ENCODE assay signal across 20 cellular contexts in the genomic region with DNA sequence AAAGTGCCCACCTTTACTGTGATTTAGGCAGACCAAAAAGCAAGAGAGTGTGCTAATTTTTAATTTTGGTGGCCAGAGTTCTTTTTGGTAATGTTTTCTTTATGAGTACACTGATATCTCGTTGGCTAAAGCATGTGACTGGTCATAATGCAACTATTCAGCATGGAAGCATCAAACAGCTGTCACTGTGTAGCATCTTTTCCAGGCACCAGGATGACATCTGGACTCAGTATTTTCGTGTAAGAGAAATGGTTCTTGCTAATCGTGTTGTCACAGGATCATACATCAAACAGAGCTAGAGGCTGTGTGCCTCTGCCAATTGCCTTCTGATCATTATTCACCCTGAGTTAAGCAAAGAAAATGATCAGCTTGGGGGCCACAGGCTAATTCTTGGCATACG.
A peak's percentile ranks its signal among the peaks of the same experiment; 100 is the strongest.
DNase-seq lines count a peak whose midpoint lies in the region; ATAC-seq, FAIRE-seq and TF ChIP-seq lines count a peak whose summit lies in the region.
"Had no signal": no experiment of that assay in that cellular context is flagged by ENCODE, and none has a peak within 500 bp of the region (broad histone marks: within the 10 kb centered on the region; RNA-seq: fewer than 3 reads in every experiment).

No MANE protein-coding gene starts in this region.

- H2AFZ ChIP-seq in ACC112 (ENCODE audit: low read length, unreplicated experiment) (no peak overlapping the region), OCI-LY3 (ENCODE audit: low read depth, low read length) (no peak overlapping the region)

- H3K9me3 ChIP-seq in OCI-LY3 (ENCODE audit: insufficient read depth, low read length), result no peaks in the 10 kb centered on the region
- H3K9me3 ChIP-seq: left ventricle myocardium inferior had no signal

- ATAC-seq in HG03196 (IDR thresholded peaks at IDR 0.05; ENCODE audit: unreplicated experiment), result no peak
- ATAC-seq: CD8-positive, alpha-beta T cell; foreskin keratinocyte; Panc1 had no signal

- H3K4me1 ChIP-seq in ACC112 (ENCODE audit: control insufficient read depth, insufficient read depth, low read length, unreplicated experiment) (peaks cover 42% of the 10 kb centered on the region), OCI-LY3 (ENCODE audit: low read length) (peaks cover 29% of the 10 kb centered on the region)

- H3K4me3 ChIP-seq in ACC112 (ENCODE audit: low read depth, low read length), result peak overlapping the region; percentile 34; the same call in 1 of the 2 replicates
- H3K4me3 ChIP-seq in OCI-LY3 (ENCODE audit: low read length), result no peak overlapping the region
- no peak overlapping the region for H3K4me3 ChIP-seq in fibroblast of pulmonary artery (replicated peaks; ENCODE audit: low read depth, low read length)
- H3K4me3 ChIP-seq: left ventricle myocardium inferior had no signal

- H3K79me2 ChIP-seq in ACC112 (ENCODE audit: control insufficient read depth, insufficient read depth, low read length, unreplicated experiment) (peaks cover 43% of the 10 kb centered on the region), OCI-LY3 (ENCODE audit: low read length) (peaks cover 90% of the 10 kb centered on the region)

- H3K36me3 ChIP-seq in ACC112 (ENCODE audit: insufficient read depth, low read length) (no peaks in the 10 kb centered on the region), OCI-LY3 (replicated peaks; ENCODE audit: low read depth, low read length) (peaks cover 8% of the 10 kb centered on the region)
- H3K36me3 ChIP-seq: left ventricle myocardium inferior had no signal

- peak overlapping the region; percentile 49 for H3K27ac ChIP-seq in ACC112 (ENCODE audit: low read depth, low read length)
- peak overlapping the region; percentile 29 for H3K27ac ChIP-seq in OCI-LY3 (ENCODE audit: low read length)
- H3K27ac ChIP-seq: foreskin keratinocyte, left ventricle myocardium inferior had no signal

- peak overlapping the region; percentile 33 for H3K4me2 ChIP-seq in OCI-LY3 (ENCODE audit: low read length)

- H4K20me1 ChIP-seq in OCI-LY3 (ENCODE audit: insufficient read depth, low read length), result peaks cover 70% of the 10 kb centered on the region

- no peak for TF ChIP-seq CTCF in OCI-LY3 (IDR thresholded peaks at IDR 0.05; ENCODE audit: low read depth, low read length)
- no peak for TF ChIP-seq CTCF in fibroblast of pulmonary artery (IDR thresholded peaks at IDR 0.05; ENCODE audit: low read length, missing control alignments)

- DNase-seq in H54 (ENCODE audit: insufficient read length, low spot score), result no peak
- peak; percentile 35 for DNase-seq in fibroblast of pulmonary artery (ENCODE audit: low read depth)
- no peak for DNase-seq in activated CD8-positive, alpha-beta memory T cell treated with anti-CD3 and anti-CD28 coated beads, Interleukin-2, amount 50 U/mL, for 4 hours
- no peak for DNase-seq in MV-4-11 (lab: John Stamatoyannopoulos, UW)
- no peak for DNase-seq in CD1c-positive myeloid dendritic cell (ENCODE audit: extremely low spot score)
- DNase-seq: activated T-cell treated with anti-CD3 and anti-CD28 coated beads, Interleukin-2, amount 50 U/mL, for 48 hours; caudate nucleus; CD8-positive, alpha-beta T cell; effector CD4-positive, alpha-beta T cell; foreskin keratinocyte; left ventricle myocardium inferior; naive B cell; NCI-H1417; NCI-H510A; SW 1271 had no signal

- TF ChIP-seq POLR2A in H54 (IDR thresholded peaks at IDR 0.05; ENCODE audit: low read depth, low read length), result no peak

- H3K9ac ChIP-seq in OCI-LY3 (ENCODE audit: low read length), result no peak overlapping the region

- no peaks in the 10 kb centered on the region for H3K27me3 ChIP-seq in ACC112 (ENCODE audit: insufficient read depth, low read length)
- no peaks in the 10 kb centered on the region for H3K27me3 ChIP-seq in OCI-LY3 (ENCODE audit: low read depth, low read length)
- H3K27me3 ChIP-seq: foreskin keratinocyte had no signal

- FAIRE-seq in H54 (lab: Jason Lieb, UNC), result peak; percentile 27
- FAIRE-seq: A204.1 had no signal
